Comparison of ENCODE assay signal across 14 cellular contexts in genomic region chr2:71313-72035, GRCh38.
"Had no signal": no experiment of that assay in that cellular context is flagged by ENCODE, and none has a peak within 500 bp of the region (broad histone marks: within the 10 kb centered on the region; RNA-seq: fewer than 3 reads in every experiment).

No MANE protein-coding gene starts in this region.

- H3K9me3 ChIP-seq: sigmoid colon, tibial artery, vagina had no signal

- H3K27me3 ChIP-seq: brain microvascular endothelial cell, sigmoid colon, vagina had no signal

- H3K4me1 ChIP-seq: sigmoid colon, tibial artery, vagina had no signal

- H3K27ac ChIP-seq: brain microvascular endothelial cell, sigmoid colon, tibial artery, vagina had no signal

- DNase-seq: activated CD4-positive, alpha-beta T cell treated with anti-CD3 and anti-CD28 coated beads, Interleukin-2, amount 50 U/mL, for 4 hours; activated CD4-positive, CD25-positive, alpha-beta regulatory T cell treated with anti-CD3 and anti-CD28 coated beads, Interleukin-2, amount 50 U/mL, for 72 hours; activated naive CD4-positive, alpha-beta T cell treated with Interleukin-2 at 50 U/mL for 16 hours; brain microvascular endothelial cell; foreskin melanocyte; nephron progenitor cell; occipital lobe; sigmoid colon; stimulated activated CD4-positive, alpha-beta T cell treated with anti-CD3 and anti-CD28 coated beads, Interleukin-12 subunit alpha, Interleukin-12 subunit beta, amount 100 ng/mL, for 4 hours; stimulated activated CD4-positive, alpha-beta T cell treated with anti-CD3 and anti-CD28 coated beads, Interleukin-2, amount 100 ng/mL, for 24 hours; T-helper 9 cell; tibial artery had no signal

- H3K36me3 ChIP-seq: brain microvascular endothelial cell, sigmoid colon, tibial artery, vagina had no signal

- ATAC-seq: activated T-helper 17 cell treated with anti-CD3 and anti-CD28 coated beads, Interleukin-2, amount 50 U/mL, for 72 hours had no signal

- H3K4me3 ChIP-seq: sigmoid colon, tibial artery, vagina had no signal
